Comparison of ENCODE assay signal across 8 cellular contexts in the genomic region with DNA sequence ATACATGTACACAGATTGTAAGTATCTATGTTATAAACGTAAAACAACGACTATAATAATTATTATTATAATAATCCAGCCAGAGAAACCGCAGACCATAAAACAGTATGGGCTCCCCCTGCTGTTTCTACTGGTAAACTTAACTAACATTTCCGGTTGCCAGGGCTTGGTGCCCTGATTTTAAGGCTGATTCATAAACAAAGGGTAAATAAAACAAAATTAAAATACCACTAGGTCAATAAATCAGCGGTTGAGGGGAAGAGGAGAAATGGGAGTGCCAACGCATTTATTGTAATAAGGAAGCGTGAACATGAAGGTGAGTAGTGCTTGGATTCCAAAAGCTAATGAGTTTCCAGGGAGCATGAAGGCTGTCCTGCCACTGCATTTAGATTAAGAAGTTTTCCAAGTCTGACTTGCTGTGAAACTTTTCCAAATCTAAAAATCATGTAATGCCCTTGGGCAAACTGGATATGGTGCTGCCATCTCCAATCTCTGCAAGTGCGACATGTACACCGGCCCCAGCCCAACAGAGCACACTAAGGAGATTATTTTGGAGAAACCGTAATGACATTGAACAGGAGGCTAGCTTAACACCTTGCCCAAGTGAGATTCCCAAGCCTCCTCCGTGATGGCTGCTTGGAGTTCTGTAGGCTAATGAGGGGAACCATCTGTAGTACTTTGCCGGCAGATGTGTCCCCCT. TPM values are rescaled to one million over a fixed set of nuclear protein-coding genes. Genes with fewer than 3 reads are reported as not detected.
DNase-seq lines count a peak whose midpoint lies in the region; ATAC-seq and TF ChIP-seq lines count a peak whose summit lies in the region.

No MANE protein-coding gene starts in this region.

- H3K9me3 Mint-ChIP-seq in stimulated activated memory B cell treated with anti-CD40 and anti-IgM and Interleukin-4, amounts not matched to agents 10 μg/mL and 1 μg/mL and 100 μg/mL, for 72 hours, result no peaks in the 10 kb centered on the region

- H3K36me3 Mint-ChIP-seq in stimulated activated memory B cell treated with anti-CD40 and anti-IgM and Interleukin-4, amounts not matched to agents 10 μg/mL and 1 μg/mL and 100 μg/mL, for 72 hours, result no peaks in the 10 kb centered on the region

- peaks cover 19% of the 10 kb centered on the region for H3K4me1 Mint-ChIP-seq in stimulated activated memory B cell treated with anti-CD40 and anti-IgM and Interleukin-4, amounts not matched to agents 10 μg/mL and 1 μg/mL and 100 μg/mL, for 72 hours

- H3K27ac ChIP-seq in SJCRH30, result no peak overlapping the region
- no peak overlapping the region for H3K27ac ChIP-seq in testis

- TF ChIP-seq CTCF in HFF-Myc (IDR thresholded peaks at IDR 0.05; ENCODE audit: low read depth, low read length, missing control alignments) (peak; percentile 56), fibroblast of villous mesenchyme (IDR thresholded peaks at IDR 0.05; ENCODE audit: insufficient read depth, low read depth, low read length) (peak; percentile 66), testis (IDR thresholded peaks at IDR 0.05) (peak in 1 of 3 experiments; percentile 58)

- peak overlapping the region; percentile 41 for H3K27ac Mint-ChIP-seq in stimulated activated memory B cell treated with anti-CD40 and anti-IgM and Interleukin-4, amounts not matched to agents 10 μg/mL and 1 μg/mL and 100 μg/mL, for 72 hours

- no peak overlapping the region for H3K4me3 Mint-ChIP-seq in stimulated activated memory B cell treated with anti-CD40 and anti-IgM and Interleukin-4, amounts not matched to agents 10 μg/mL and 1 μg/mL and 100 μg/mL, for 72 hours

- WGBS in testis, 2 donors, result 50 to 56% methylated on average over 12 of the region's 12 CpGs

- H3K4me1 ChIP-seq in SJCRH30 (peaks cover 9% of the 10 kb centered on the region), testis (peaks cover 14% of the 10 kb centered on the region)

- H3K27me3 Mint-ChIP-seq in stimulated activated memory B cell treated with anti-CD40 and anti-IgM and Interleukin-4, amounts not matched to agents 10 μg/mL and 1 μg/mL and 100 μg/mL, for 72 hours, result no peaks in the 10 kb centered on the region

- H3K36me3 ChIP-seq in SJCRH30 (no peaks in the 10 kb centered on the region), testis (ENCODE audit: low read depth, missing control alignments) (no peaks in the 10 kb centered on the region)

- no peaks in the 10 kb centered on the region for H3K9me3 ChIP-seq in SJCRH30 (replicated peaks)
- no peaks in the 10 kb centered on the region for H3K9me3 ChIP-seq in testis

- H3K4me3 ChIP-seq in HFF-Myc (replicated peaks; ENCODE audit: low read depth, low read length), result no peak overlapping the region
- H3K4me3 ChIP-seq in SJCRH30, result peak overlapping the region; percentile 2
- no peak overlapping the region for H3K4me3 ChIP-seq in fibroblast of villous mesenchyme (ENCODE audit: low read depth, low read length)
- no peak overlapping the region for H3K4me3 ChIP-seq in testis

- H3K27me3 ChIP-seq in SJCRH30 (no peaks in the 10 kb centered on the region), testis (no peaks in the 10 kb centered on the region)

- DNase-seq in DMS 273 (lab: John Stamatoyannopoulos, UW; ENCODE audit: unreplicated experiment), result peak; percentile 73
- DNase-seq in HFF-Myc (ENCODE audit: extremely low read depth, low read depth), result no peak
- no peak for DNase-seq in SJCRH30
- DNase-seq in fibroblast of villous mesenchyme (ENCODE audit: low read depth), result peak; percentile 39
- DNase-seq in testis, result no peak
- no peak for DNase-seq in activated gamma-delta T cell treated with Interleukin-2 at 50 U/mL for 16 hours

- no peak for TF ChIP-seq POLR2A in testis (IDR thresholded peaks at IDR 0.05)

- ATAC-seq in stimulated activated memory B cell treated with anti-CD40 and anti-IgM and Interleukin-4, amounts not matched to agents 10 μg/mL and 1 μg/mL and 100 μg/mL, for 72 hours, result no peak
- ATAC-seq in HG03565 (IDR thresholded peaks at IDR 0.05; ENCODE audit: unreplicated experiment), result no peak

- intact Hi-C loops in testis (cut with DNase I; ENCODE audit: low total_unique reads), result loop anchor here (10.0 kb wide), 4 partner anchors 103 to 443 kb away; partner anchors contain the start of gene NFE2L2

RNA-seq across cellular contexts. Expression of gene HNRNPA3, which starts 50.7 kb away (rescaled TPM):
- 148 and 159 TPM in 2 replicates for total RNA-seq in SJCRH30 (2014; rRNA removed; shearing (Covaris generic))
- total RNA-seq in fibroblast of villous mesenchyme (33.2 and 38.0 TPM in 2 replicates), testis (100 to 1,000 TPM in 1 of 2 donors, 10 to 100 TPM in 1; 81.3 to 103 TPM)
- polyA plus RNA-seq in testis (ENCODE audit: insufficient read depth, low read depth, low replicate concordance), result 284 TPM

Comparison
In these comparisons a context has a peak if more than half of its experiments do, and no peak if none do; other contexts are left out.
1. DNase-seq: peak in DMS 273 (single experiment) and fibroblast of villous mesenchyme (single experiment); none in HFF-Myc (single experiment), SJCRH30 (0 of 2), testis (single experiment) and activated gamma-delta T cell treated with Interleukin-2 at 50 U/mL for 16 hours (single experiment).